Comparison of ENCODE assay signal across 1 cellular context in genomic region chr2:102240640-102241370, GRCh38.
A peak's percentile ranks its signal among the peaks of the same experiment; 100 is the strongest.
TF ChIP-seq lines count a peak whose summit lies in the region.

No MANE protein-coding gene starts in this region.

TF ChIP-seq in HepG2, 621 proteins besides CTCF, POLR2A, EP300 and RAD21 (continued from another document and continues in another):
- TF ChIP-seq SIN3B (IDR thresholded peaks at IDR 0.05; ENCODE audit: low read length) = 0 out of 2 replicates have a peak, but pooled peaks have one; percentile 45
- no peak for TF ChIP-seq ZNF512 (CRISPR knock-in tag; IDR thresholded peaks at IDR 0.05)
- peak; percentile 60; the same call in 1 of the 2 replicates for TF ChIP-seq KAT7 (CRISPR knock-in tag; IDR thresholded peaks at IDR 0.05; ENCODE audit: borderline replicate concordance)
- TF ChIP-seq ZNF18 (CRISPR knock-in tag; IDR thresholded peaks at IDR 0.05; ENCODE audit: insufficient replicate concordance) = no peak
- no peak for TF ChIP-seq PHF8 (CRISPR knock-in tag; IDR thresholded peaks at IDR 0.05)
- TF ChIP-seq ZNF572 (CRISPR knock-in tag; IDR thresholded peaks at IDR 0.05) = peak; percentile 44; the same call in 1 of the 2 replicates
- TF ChIP-seq MYPOP (CRISPR knock-in tag; IDR thresholded peaks at IDR 0.05) = peak; percentile 81
- TF ChIP-seq HES4 (CRISPR knock-in tag; IDR thresholded peaks at IDR 0.05; ENCODE audit: borderline replicate concordance) = no peak
- no peak for TF ChIP-seq JARID2 (CRISPR knock-in tag; IDR thresholded peaks at IDR 0.05; ENCODE audit: insufficient replicate concordance)
- TF ChIP-seq EEA1 (CRISPR knock-in tag; IDR thresholded peaks at IDR 0.05; ENCODE audit: borderline replicate concordance) = no peak
- TF ChIP-seq WIZ (CRISPR knock-in tag; IDR thresholded peaks at IDR 0.05) = 0 out of 2 replicates have a peak, but pooled peaks have one; percentile 46
- TF ChIP-seq KDM1A (CRISPR knock-in tag; IDR thresholded peaks at IDR 0.05) = no peak; the same call in 1 of the 2 replicates
- peak; percentile 98 for TF ChIP-seq MIER3 (CRISPR knock-in tag; IDR thresholded peaks at IDR 0.05; ENCODE audit: borderline replicate concordance)
- no peak for TF ChIP-seq NFYB (CRISPR knock-in tag; IDR thresholded peaks at IDR 0.05)
- no peak for TF ChIP-seq IRF1 (CRISPR knock-in tag; IDR thresholded peaks at IDR 0.05; ENCODE audit: low read depth)
- TF ChIP-seq JUND (CRISPR knock-in tag; IDR thresholded peaks at IDR 0.05) = peak; percentile 70
- no peak for TF ChIP-seq RBM22 (optimal IDR thresholded peaks at IDR 0.05; ENCODE audit: low read length)
- no peak for TF ChIP-seq NR3C1 (CRISPR knock-in tag; IDR thresholded peaks at IDR 0.05)
- no peak for TF ChIP-seq ZNF777 (CRISPR knock-in tag; IDR thresholded peaks at IDR 0.05)
- no peak for TF ChIP-seq ZSCAN25 (CRISPR knock-in tag; IDR thresholded peaks at IDR 0.05)
- TF ChIP-seq SIN3A (IDR thresholded peaks at IDR 0.05; ENCODE audit: borderline replicate concordance, low read depth, low read length) = no peak
- peak; percentile 54; the same call in 1 of the 2 replicates for TF ChIP-seq PATZ1 (CRISPR knock-in tag; IDR thresholded peaks at IDR 0.05)
- TF ChIP-seq HNRNPLL (IDR thresholded peaks at IDR 0.05; ENCODE audit: low read depth, low read length, poor library complexity, severe bottlenecking) = peak; percentile 31
- TF ChIP-seq ZFP62 (CRISPR knock-in tag; IDR thresholded peaks at IDR 0.05) = no peak
- TF ChIP-seq TMF1 (CRISPR knock-in tag; IDR thresholded peaks at IDR 0.05; ENCODE audit: low read depth) = no peak
- peak; percentile 79 for TF ChIP-seq ZNF12 (CRISPR knock-in tag; IDR thresholded peaks at IDR 0.05)
- TF ChIP-seq TFAP4 (IDR thresholded peaks at IDR 0.05; ENCODE audit: borderline replicate concordance, low read depth) = no peak; the same call in 1 of the 2 replicates
- TF ChIP-seq PLSCR1 (CRISPR knock-in tag; IDR thresholded peaks at IDR 0.05; ENCODE audit: borderline replicate concordance) = no peak
- no peak for TF ChIP-seq ZNF383 (CRISPR knock-in tag; IDR thresholded peaks at IDR 0.05; ENCODE audit: borderline replicate concordance)
- peak; percentile 77; the same call in 1 of the 2 replicates for TF ChIP-seq ZBTB20 (CRISPR knock-in tag; IDR thresholded peaks at IDR 0.05; ENCODE audit: borderline replicate concordance, low read depth)
- TF ChIP-seq ATF4 (CRISPR knock-in tag; IDR thresholded peaks at IDR 0.05) = peak in 1 of 2 experiments; percentile 37; a peak in 1 of 4 replicates
- peak; percentile 71; the same call in 1 of the 2 replicates for TF ChIP-seq FOXC1 (CRISPR knock-in tag; IDR thresholded peaks at IDR 0.05; ENCODE audit: borderline replicate concordance)
- peak; percentile 71 for TF ChIP-seq KMT2A (CRISPR knock-in tag; IDR thresholded peaks at IDR 0.05)
- TF ChIP-seq ZNF609 (CRISPR knock-in tag; IDR thresholded peaks at IDR 0.05; ENCODE audit: borderline replicate concordance) = peak; percentile 64; the same call in 1 of the 2 replicates
- TF ChIP-seq ATF7 (IDR thresholded peaks at IDR 0.05) = no peak
- TF ChIP-seq ATF7 (CRISPR knock-in tag; IDR thresholded peaks at IDR 0.05) = no peak
- TF ChIP-seq U2AF2 (IDR thresholded peaks at IDR 0.05; ENCODE audit: low read depth, low read length) = no peak
- peak; percentile 72 for TF ChIP-seq GABPB1 (CRISPR knock-in tag; IDR thresholded peaks at IDR 0.05)
- peak; percentile 48; the same call in 1 of the 2 replicates for TF ChIP-seq SIX1 (CRISPR knock-in tag; IDR thresholded peaks at IDR 0.05; ENCODE audit: borderline replicate concordance)
- no peak for TF ChIP-seq MTF1 (CRISPR knock-in tag; IDR thresholded peaks at IDR 0.05)
- no peak for TF ChIP-seq ELK4 (CRISPR knock-in tag; IDR thresholded peaks at IDR 0.05; ENCODE audit: borderline replicate concordance)
- TF ChIP-seq HMGA1 (CRISPR knock-in tag; conservative IDR thresholded peaks at IDR 0.05) = no peak
- TF ChIP-seq ZNF589 (CRISPR knock-in tag; conservative IDR thresholded peaks at IDR 0.05) = no peak
- no peak for TF ChIP-seq ZIK1 (CRISPR knock-in tag; IDR thresholded peaks at IDR 0.05; ENCODE audit: borderline replicate concordance, low read depth)
